24 cellular contexts compared by ENCODE assay signal in genomic region chr17:47931848-47932247, GRCh38. TPM values are rescaled to one million over a fixed set of nuclear protein-coding genes. Genes with fewer than 3 reads are reported as not detected.
DNase-seq lines count a peak whose midpoint lies in the region; ATAC-seq and TF ChIP-seq lines count a peak whose summit lies in the region.
"Had no signal": no experiment of that assay in that cellular context is flagged by ENCODE, and none has a peak within 500 bp of the region (broad histone marks: within the 10 kb centered on the region; RNA-seq: fewer than 3 reads in every experiment).

No MANE protein-coding gene starts in this region.

- H3K4me1 ChIP-seq in BLaER1 (peaks cover 33% of the 10 kb centered on the region), uterus (no peaks in the 10 kb centered on the region)
- H3K4me1 ChIP-seq in CD8-positive, alpha-beta T cell (ENCODE audit: insufficient read depth, low read length), result no peaks in the 10 kb centered on the region
- H3K4me1 ChIP-seq: Peyer's patch had no signal

- H3K27me3 ChIP-seq in BLaER1 (no peaks in the 10 kb centered on the region), uterus (no peaks in the 10 kb centered on the region)
- H3K27me3 ChIP-seq in CD8-positive, alpha-beta T cell (ENCODE audit: insufficient read depth, low read length), result no peaks in the 10 kb centered on the region
- H3K27me3 ChIP-seq: BLaER1 treated with 17β-estradiol and CSF1 and Interleukin-3, amounts not matched to agents 10 nM and 100 nM; MG63; Peyer's patch had no signal

- POLR2A ChIA-PET in CD8-positive, alpha-beta T cell (lab: Charles Lee), result interaction anchor here (0.5 kb wide), 1 partner anchor 558 kb away, joined by 3 read pairs; no protein-coding TSS in a partner anchor

- intact Hi-C loops in CD8-positive, alpha-beta T cell (cut with DNase I, micrococcal nuclease), result no loop called here
- intact Hi-C loops in uterus (cut with DNase I; ENCODE audit: low total_unique reads), result no loop called here

- H3K4me3 ChIP-seq in BLaER1, result no peak overlapping the region
- no peak overlapping the region for H3K4me3 ChIP-seq in CD8-positive, alpha-beta T cell (ENCODE audit: low read depth, low read length)
- H3K4me3 ChIP-seq in uterus, result no peak overlapping the region
- H3K4me3 ChIP-seq: BLaER1 treated with 17β-estradiol and CSF1 and Interleukin-3, amounts not matched to agents 10 nM and 100 nM; K562; MG63; Peyer's patch had no signal

- no peak for TF ChIP-seq POLR2A in uterus (IDR thresholded peaks at IDR 0.05)

- H3K27ac ChIP-seq in BLaER1 (no peak overlapping the region), uterus (no peak overlapping the region)
- H3K27ac ChIP-seq in CD8-positive, alpha-beta T cell (ENCODE audit: low read depth, low read length), result no peak overlapping the region
- H3K27ac ChIP-seq: BLaER1 treated with 17β-estradiol and CSF1 and Interleukin-3, amounts not matched to agents 10 nM and 100 nM; Peyer's patch had no signal

- H3K4me2 ChIP-seq in BLaER1, result 0 out of 2 replicates have a peak overlapping the region, but pooled peaks have one; percentile 0
- H3K4me2 ChIP-seq: BLaER1 treated with 17β-estradiol and CSF1 and Interleukin-3, amounts not matched to agents 10 nM and 100 nM had no signal

- no peaks in the 10 kb centered on the region for H3K9me3 ChIP-seq in BLaER1
- no peaks in the 10 kb centered on the region for H3K9me3 ChIP-seq in CD8-positive, alpha-beta T cell (ENCODE audit: low read length)
- no peaks in the 10 kb centered on the region for H3K9me3 ChIP-seq in uterus
- H3K9me3 ChIP-seq: BLaER1 treated with 17β-estradiol and CSF1 and Interleukin-3, amounts not matched to agents 10 nM and 100 nM; MG63; Peyer's patch had no signal

- no peaks in the 10 kb centered on the region for H4K20me1 ChIP-seq in BLaER1

- H3K36me3 ChIP-seq in BLaER1, result peaks cover 53% of the 10 kb centered on the region
- peaks cover 9% of the 10 kb centered on the region for H3K36me3 ChIP-seq in CD8-positive, alpha-beta T cell (ENCODE audit: insufficient read depth, low read length)
- no peaks in the 10 kb centered on the region for H3K36me3 ChIP-seq in uterus

- no peak for TF ChIP-seq CTCF in CD8-positive, alpha-beta T cell (IDR thresholded peaks at IDR 0.05)
- no peak for TF ChIP-seq CTCF in progenitor cell of endocrine pancreas (IDR thresholded peaks at IDR 0.05; ENCODE audit: unreplicated experiment)
- no peak for TF ChIP-seq CTCF in uterus (IDR thresholded peaks at IDR 0.05)

- no peaks in the 10 kb centered on the region for H3K9me3 Mint-ChIP-seq in CD8-positive, alpha-beta T cell
- no peaks in the 10 kb centered on the region for H3K9me3 Mint-ChIP-seq in effector memory CD8-positive, alpha-beta T cell
- H3K9me3 Mint-ChIP-seq in progenitor cell of endocrine pancreas (ENCODE audit: low read depth), result no peaks in the 10 kb centered on the region

- no peak overlapping the region for H3K4me3 Mint-ChIP-seq in CD8-positive, alpha-beta T cell
- H3K4me3 Mint-ChIP-seq in effector memory CD8-positive, alpha-beta T cell, result no peak overlapping the region
- H3K4me3 Mint-ChIP-seq in progenitor cell of endocrine pancreas (ENCODE audit: low read depth), result no peak overlapping the region

- H3K27ac Mint-ChIP-seq in CD8-positive, alpha-beta T cell, result peak overlapping the region; percentile 32
- H3K27ac Mint-ChIP-seq in effector memory CD8-positive, alpha-beta T cell, result peak overlapping the region; percentile 3 to 27
- H3K27ac Mint-ChIP-seq in progenitor cell of endocrine pancreas, result peak overlapping the region; percentile 34

- no peak overlapping the region for H3K9ac ChIP-seq in BLaER1
- H3K9ac ChIP-seq: BLaER1 treated with 17β-estradiol and CSF1 and Interleukin-3, amounts not matched to agents 10 nM and 100 nM had no signal

- peaks cover 41% of the 10 kb centered on the region for H3K36me3 Mint-ChIP-seq in CD8-positive, alpha-beta T cell
- H3K36me3 Mint-ChIP-seq in effector memory CD8-positive, alpha-beta T cell (ENCODE audit: insufficient read depth), result peaks cover 19% of the 10 kb centered on the region
- peaks cover 8% of the 10 kb centered on the region for H3K36me3 Mint-ChIP-seq in progenitor cell of endocrine pancreas (ENCODE audit: insufficient read depth)

- H3K27me3 Mint-ChIP-seq in CD8-positive, alpha-beta T cell (ENCODE audit: low read depth), result no peaks in the 10 kb centered on the region
- H3K27me3 Mint-ChIP-seq in effector memory CD8-positive, alpha-beta T cell, result no peaks in the 10 kb centered on the region
- H3K27me3 Mint-ChIP-seq in progenitor cell of endocrine pancreas, result no peaks in the 10 kb centered on the region

- CTCF ChIA-PET in CD8-positive, alpha-beta T cell (lab: Charles Lee), result interaction anchor here (0.7 kb wide), 1 partner anchor 18 kb away, joined by 3 read pairs; no protein-coding TSS in a partner anchor

- no peak for DNase-seq in CD8-positive, alpha-beta T cell
- DNase-seq in effector memory CD8-positive, alpha-beta T cell, result no peak
- DNase-seq in progenitor cell of endocrine pancreas (ENCODE audit: low spot score, unreplicated experiment) (no peak), EL (no peak), NCI-H2227 treated with DMSO at 0.1 percent for 48 hours (lab: John Stamatoyannopoulos, UW) (no peak), uterus (no peak)
- DNase-seq: GDM1, MG63, NCI-H1417, NCI-H1694 treated with DMSO at 0.1 percent for 48 hours, NCI-H2081 treated with DMSO at 0.1 percent for 48 hours, NCI-H2171 treated with DMSO at 0.1 percent for 48 hours, NCI-H446, NCI-H526, Peyer's patch had no signal

- no peak for ATAC-seq in CD8-positive, alpha-beta T cell
- no peak for ATAC-seq in effector memory CD8-positive, alpha-beta T cell (replicated peaks)
- ATAC-seq: SK-N-SH treated with all-trans-retinoic acid at 6 μM for 48 hours had no signal

- H3K4me1 Mint-ChIP-seq in CD8-positive, alpha-beta T cell (ENCODE audit: low read depth), result no peaks in the 10 kb centered on the region
- no peaks in the 10 kb centered on the region for H3K4me1 Mint-ChIP-seq in effector memory CD8-positive, alpha-beta T cell (ENCODE audit: low read depth in 2 of 2)
- peaks cover 2% of the 10 kb centered on the region for H3K4me1 Mint-ChIP-seq in progenitor cell of endocrine pancreas (ENCODE audit: low read depth)

RNA-seq across cellular contexts. Expression of gene PNPO, which starts 9.5 kb away (rescaled TPM):
- 1 to 10 TPM; 5.7 to 5.8 TPM for total RNA-seq in CD8-positive, alpha-beta T cell
- total RNA-seq in progenitor cell of endocrine pancreas (11.9 and 12.2 TPM in 2 replicates), uterus (10 to 100 TPM; 16.7 to 29.4 (median 17.4) TPM)

RNA-seq across cellular contexts. Expression of gene PRR15L, which starts 25.8 kb away (rescaled TPM):
- total RNA-seq in CD8-positive, alpha-beta T cell, result not detected
- total RNA-seq in progenitor cell of endocrine pancreas (32.2 and 36.1 TPM in 2 replicates), uterus (1 to 10 TPM in 1 of 4 donors, under 1 TPM in 1, not detected in 2; 0.29 to 2.0 TPM)
- total RNA-seq: A673, Daoy, H4, K562, LHCN-M2, OCI-LY7 had no signal

RNA-seq across cellular contexts. Expression of gene SP2, which starts 35.8 kb away (rescaled TPM):
- 10 to 100 TPM; 24.5 to 26.0 TPM for total RNA-seq in CD8-positive, alpha-beta T cell
- total RNA-seq in progenitor cell of endocrine pancreas, result 16.0 and 18.6 TPM in 2 replicates
- 10 to 100 TPM in 1 of 4 donors, 1 to 10 TPM in 2, under 1 TPM in 1; 0.88 to 18.7 (median 1.3) TPM for total RNA-seq in uterus

RNA-seq across cellular contexts. Expression of gene CDK5RAP3, which starts 39.1 kb away (rescaled TPM):
- 100 to 1,000 TPM; 220 to 231 TPM for total RNA-seq in CD8-positive, alpha-beta T cell
- 336 and 344 TPM in 2 replicates for total RNA-seq in progenitor cell of endocrine pancreas
- total RNA-seq in uterus, result 100 to 1,000 TPM; 118 to 180 (median 146) TPM

Comparison
In these comparisons a context has a peak if more than half of its experiments do, and no peak if none do; other contexts are left out.
1. RNA of gene PRR15L, which starts 25.8 kb away (total RNA-seq): 32.2 to 36.1 TPM in progenitor cell of endocrine pancreas; 0.29 to 2.0 TPM in uterus and not detected in CD8-positive, alpha-beta T cell; every median in the first group is over 10 times any median in the second.
2. Peak in every context shown above with its lines, with median percentiles within 50 percentile points of each other: H3K27ac Mint-ChIP-seq.